In genomic region chr1:94926915-94927404, GRCh38 we compare ENCODE assay signal across 8 cellular contexts. TPM values are rescaled to one million over a fixed set of nuclear protein-coding genes. Genes with fewer than 3 reads are reported as not detected.
DNase-seq lines count a peak whose midpoint lies in the region; ATAC-seq and TF ChIP-seq lines count a peak whose summit lies in the region.

Gene CNN3 (minus strand): TSS chr1:94927110. CDS start chr1:94926894, 216 bp downstream.

- TF ChIP-seq CTCF in GM23338 (conservative IDR thresholded peaks at IDR 0.05; ENCODE audit: low read depth in 2 of 2) = no peak
- TF ChIP-seq CTCF in transverse colon (IDR thresholded peaks at IDR 0.05) = no peak

- peak within 1 kb of the TSS; percentile 98 for H3K4me3 Mint-ChIP-seq in GM23338

- TF ChIP-seq EP300 in transverse colon (IDR thresholded peaks at IDR 0.05; ENCODE audit: low read depth) = no peak

- H3K36me3 Mint-ChIP-seq in GM23338 (ENCODE audit: low read depth) = peaks cover 23% of the 10 kb centered on the region

- H3K4me2 ChIP-seq in GM23338 = peak within 1 kb of the TSS; percentile 85

- H3F3A ChIP-seq in GM23338 (replicated peaks; ENCODE audit: low read depth) = peaks cover 12% of the 10 kb centered on the region

- H4K20me1 ChIP-seq in GM23338 (replicated peaks; ENCODE audit: insufficient read depth) = peaks cover 30% of the 10 kb centered on the region

- ATAC-seq in GM23338 (peak; percentile 78), left cardiac atrium (peak; percentile 94 to 95)

- in situ Hi-C loops in transverse colon (cut with MboI; ENCODE audit: low pct_ligation_motif_present in 1 of 4, low pct_unique_long_range_greater_than_20kb in 1 of 4, low sequenced_read_pairs in 3 of 4) = loop anchor here in 1 of 4 donors (25.0 kb wide), 1 partner anchor 110 kb away; no protein-coding TSS in a partner anchor

- H3K9me3 ChIP-seq in transverse colon = no peaks in the 10 kb centered on the region

- intact Hi-C loops in left cardiac atrium (cut with DNase I) (loop anchor here (2.0 to 10.0 kb wide), 5 partner anchors 35 to 115 kb away; no protein-coding TSS in a partner anchor), posterior vena cava (cut with DNase I) (loop anchor here (5.0 to 10.0 kb wide), 4 partner anchors 45 to 108 kb away; no protein-coding TSS in a partner anchor), transverse colon (cut with DNase I; ENCODE audit: low total_unique reads) (loop anchor here (2.0 kb wide), 1 partner anchor 72 kb away; no protein-coding TSS in a partner anchor)

- H3K9me2 ChIP-seq in GM23338 (ENCODE audit: insufficient read depth) = peaks cover 6% of the 10 kb centered on the region; the same call in 1 of the 2 replicates

- H3K27me3 ChIP-seq in GM23338 (ENCODE audit: insufficient read depth) (no peaks in the 10 kb centered on the region), transverse colon (no peaks in the 10 kb centered on the region)

- H3K27me3 Mint-ChIP-seq in GM23338 (ENCODE audit: insufficient read depth, low read depth, poor library complexity) = peaks cover 20% of the 10 kb centered on the region

- 6% methylated on average over 19 of the region's 57 CpGs; no CpG with 5 or more reads in 1 of the 2 donors for WGBS in transverse colon (ENCODE audit: low coverage in 1 of 2), 2 donors

- H3K4me1 Mint-ChIP-seq in GM23338 = peaks cover 62% of the 10 kb centered on the region

- H3K27ac ChIP-seq in GM23338 (ENCODE audit: low read depth) (peak within 1 kb of the TSS; percentile 99), angular gyrus (ENCODE audit: low read depth, low read length) (peak within 1 kb of the TSS; percentile 96), transverse colon (peak within 1 kb of the TSS; percentile 96 to 99 (median 98))

- DNase-seq in DMS79 treated with DMSO at 0.1 percent for 48 hours (lab: John Stamatoyannopoulos, UW) (peak; percentile 83), GM23338 (ENCODE audit: low spot score) (peak; percentile 95), LHCN-M2 (ENCODE audit: low read depth) (peak; percentile 94), SKM-1 treated with dmso at 0.1 percent for 144 hours (lab: John Stamatoyannopoulos, UW; ENCODE audit: unreplicated experiment) (peak; percentile 68), left cardiac atrium (peak; percentile 94), posterior vena cava (ENCODE audit: low spot score) (peak; percentile 98), transverse colon (peak; percentile 94)

- peak within 1 kb of the TSS; percentile 92 for H3K4me3 ChIP-seq in GM23338
- peak within 1 kb of the TSS; percentile 81 to 89 (median 84) for H3K4me3 ChIP-seq in transverse colon

- H3K27ac Mint-ChIP-seq in GM23338 = peak within 1 kb of the TSS; percentile 98

- H3K4me1 ChIP-seq in GM23338 (ENCODE audit: insufficient read depth) (peaks cover 48% of the 10 kb centered on the region), transverse colon (peaks cover 10 to 76% (median 62%) of the 10 kb centered on the region in 4 donors)

- H2AFZ ChIP-seq in GM23338 = 0 out of 2 replicates have a peak within 1 kb of the TSS, but pooled peaks have one; percentile 29

- H3K36me3 ChIP-seq in GM23338 (ENCODE audit: insufficient read depth) = no peaks in the 10 kb centered on the region
- no peaks in the 10 kb centered on the region for H3K36me3 ChIP-seq in transverse colon

- peak; percentile 98 for TF ChIP-seq POLR2A in transverse colon (IDR thresholded peaks at IDR 0.05)

- peaks cover 4% of the 10 kb centered on the region; the same call in 2 of the 3 replicates for H3K9me3 Mint-ChIP-seq in GM23338

- peaks cover 71% of the 10 kb centered on the region for H3K79me2 ChIP-seq in GM23338 (replicated peaks; ENCODE audit: insufficient read depth)

TF ChIP-seq in GM23338, 12 proteins besides CTCF, POLR2A, EP300 and RAD21 (continues in another document):
- TF ChIP-seq ETS1 (IDR thresholded peaks at IDR 0.05) (0 out of 2 replicates have a peak, but pooled peaks have one; percentile 35), ZNF331 (CRISPR knock-in tag; IDR thresholded peaks at IDR 0.05; ENCODE audit: low read depth) (no peak), REST (IDR thresholded peaks at IDR 0.05; ENCODE audit: unreplicated experiment) (no peak), NANOG (IDR thresholded peaks at IDR 0.05; ENCODE audit: borderline replicate concordance) (no peak), STAT1 (IDR thresholded peaks at IDR 0.05; ENCODE audit: unreplicated experiment) (no peak), POLR2AphosphoS5 (IDR thresholded peaks at IDR 0.05; ENCODE audit: low read depth) (peak; percentile 95), EZH2 (IDR thresholded peaks at IDR 0.05; ENCODE audit: low read depth, unreplicated experiment) (no peak), EZH2phosphoT487 (IDR thresholded peaks at IDR 0.05; ENCODE audit: unreplicated experiment) (no peak), ZNF114 (CRISPR knock-in tag; IDR thresholded peaks at IDR 0.05) (no peak), JUNB (IDR thresholded peaks at IDR 0.05; ENCODE audit: unreplicated experiment) (no peak), CREB1 (CRISPR knock-in tag; IDR thresholded peaks at IDR 0.05; ENCODE audit: low read depth) (0 out of 2 replicates have a peak, but pooled peaks have one; percentile 22)

RNA-seq across cellular contexts. Expression of gene CNN3, which starts in this region (rescaled TPM):
- total RNA-seq in GM23338 (2014; rRNA removed; shearing (Covaris generic)) = 220 and 247 TPM in 2 replicates
- 270 and 312 TPM in 2 replicates for polyA plus RNA-seq in GM23338 (2016; fragmentation: Nextera tagmentation; extraction: Ambion mirVana)
- total RNA-seq in LHCN-M2 (2014; rRNA removed) = 513 and 547 TPM in 2 replicates
- polyA plus RNA-seq in LHCN-M2 (2012) = 664 TPM
- 100 to 1,000 TPM in 1 of 2 donors, 10 to 100 TPM in 1; 87.7 to 162 TPM for total RNA-seq in left cardiac atrium
- total RNA-seq in posterior vena cava = 100 to 1,000 TPM; 385 to 542 TPM
- total RNA-seq in transverse colon = 10 to 100 TPM; 22.4 to 96.2 (median 59.7) TPM

Comparison
In these comparisons a context has a peak if more than half of its experiments do, and no peak if none do; other contexts are left out.
1. Peak in every context shown above with its lines: DNase-seq, ATAC-seq, H3K4me3 ChIP-seq and H3K27ac ChIP-seq.